9 cellular contexts compared by ENCODE assay signal in the genomic region with DNA sequence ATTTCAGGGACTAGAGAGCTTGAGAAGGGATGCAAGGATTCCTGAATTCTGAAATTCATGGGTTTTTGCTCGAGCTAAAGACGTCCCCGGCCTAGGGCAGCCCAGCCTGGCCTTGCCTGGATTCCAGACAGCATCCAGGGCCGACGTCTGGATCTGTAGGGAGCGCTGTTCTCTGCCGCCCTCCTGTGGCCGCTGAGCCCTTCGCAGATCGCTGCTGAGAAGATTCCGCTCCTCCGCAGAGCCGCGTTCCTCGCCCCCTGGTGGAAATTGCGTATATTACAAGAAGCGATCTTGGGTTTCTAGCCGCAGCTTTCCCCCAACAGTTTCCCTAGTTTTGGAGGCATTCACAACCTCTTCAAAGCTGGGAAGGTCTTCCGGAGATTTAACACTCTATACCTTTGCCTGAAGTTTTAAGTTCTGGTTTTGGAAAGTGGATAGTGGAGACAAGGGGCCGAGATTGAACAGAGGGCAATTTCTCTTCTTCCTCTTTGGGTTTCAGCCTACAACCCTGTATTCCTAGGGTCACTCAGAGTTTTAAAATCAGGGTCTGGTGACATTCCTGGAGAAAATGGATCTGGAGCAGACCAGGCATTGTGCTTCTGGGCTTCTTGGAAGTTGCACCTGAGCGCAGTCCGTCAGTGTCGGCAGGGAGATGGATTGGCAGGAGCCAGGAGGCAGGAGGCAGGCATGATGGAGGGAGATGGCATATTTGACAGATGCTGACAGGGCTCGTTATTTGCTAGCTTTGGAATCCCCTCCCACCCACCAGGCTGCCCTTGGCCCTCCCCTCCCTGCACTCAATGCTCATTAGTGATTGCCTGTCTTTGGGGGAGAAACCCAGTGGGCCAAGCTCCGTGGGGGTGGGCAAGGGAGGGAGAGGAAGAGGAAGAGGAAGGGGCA. TPM values are rescaled to one million over a fixed set of nuclear protein-coding genes. Genes with fewer than 3 reads are reported as not detected.
DNase-seq lines count a peak whose midpoint lies in the region; ATAC-seq, FAIRE-seq and TF ChIP-seq lines count a peak whose summit lies in the region.
"Had no signal": no experiment of that assay in that cellular context is flagged by ENCODE, and none has a peak within 500 bp of the region (broad histone marks: within the 10 kb centered on the region; RNA-seq: fewer than 3 reads in every experiment).

No MANE protein-coding gene starts in this region.

- peak; percentile 99 for TF ChIP-seq CTCF in OCI-LY1 (IDR thresholded peaks at IDR 0.05; ENCODE audit: low read length)
- TF ChIP-seq CTCF in mucosa of descending colon (IDR thresholded peaks at IDR 0.05), result peak; percentile 100

- DNase-seq in GF-D8 (lab: John Stamatoyannopoulos, UW) (peak; percentile 23), mucosa of descending colon (peak; percentile 92 to 95 (median 93))
- DNase-seq in activated CD8-positive, alpha-beta memory T cell treated with anti-CD3 and anti-CD28 coated beads, Interleukin-2, amount 50 U/mL, for 48 hours, result peak; percentile 91
- DNase-seq in stimulated activated CD8-positive, alpha-beta memory T cell treated with anti-CD3 and anti-CD28 coated beads, Interleukin-2, amount 100 ng/mL, for 48 hours (ENCODE audit: low read depth in 2 of 2), result peak; percentile 74 to 79

- peaks cover 48% of the 10 kb centered on the region for H3K27me3 Mint-ChIP-seq in IgD-negative memory B cell

- H3K4me2 ChIP-seq in OCI-LY1 (ENCODE audit: low read length), result no peak overlapping the region

- no peaks in the 10 kb centered on the region for H3K9me2 ChIP-seq in OCI-LY1 (ENCODE audit: low read depth, low read length)

- H3K27ac Mint-ChIP-seq in IgD-negative memory B cell, result peak overlapping the region in 2 of 3 donors; percentile 40 to 46

- no peaks in the 10 kb centered on the region for H3K36me3 Mint-ChIP-seq in IgD-negative memory B cell

- no peaks in the 10 kb centered on the region for H3K79me2 ChIP-seq in OCI-LY1 (ENCODE audit: insufficient read depth, low read length)

- no peaks in the 10 kb centered on the region for H4K20me1 ChIP-seq in OCI-LY1 (ENCODE audit: insufficient read depth, low read length)

- intact Hi-C loops in mucosa of descending colon (cut with DNase I, micrococcal nuclease), result no loop called here

- H3F3A ChIP-seq in OCI-LY1 (ENCODE audit: insufficient read depth, low read length), result no peaks in the 10 kb centered on the region

- H3K36me3 ChIP-seq in OCI-LY1 (ENCODE audit: insufficient read depth, low read length) (no peaks in the 10 kb centered on the region), mucosa of descending colon (ENCODE audit: low read depth) (no peaks in the 10 kb centered on the region)

- H3K4me1 ChIP-seq in OCI-LY1 (ENCODE audit: insufficient read depth, low read length, severe bottlenecking) (peaks cover 20% of the 10 kb centered on the region), mucosa of descending colon (ENCODE audit: low read depth) (peaks cover 20% of the 10 kb centered on the region)

- ATAC-seq in mucosa of descending colon, result peak; percentile 95
- ATAC-seq in HG03469 (IDR thresholded peaks at IDR 0.05; ENCODE audit: unreplicated experiment), result no peak

- H3K9me3 Mint-ChIP-seq in IgD-negative memory B cell, result no peaks in the 10 kb centered on the region

- FAIRE-seq in endometrium (lab: Jason Lieb, UNC), result peak; percentile 67

- H3K9me3 ChIP-seq in OCI-LY1 (ENCODE audit: low read length) (no peaks in the 10 kb centered on the region), mucosa of descending colon (no peaks in the 10 kb centered on the region)

- peaks cover 5 to 9% (median 7%) of the 10 kb centered on the region in 3 donors for H3K4me1 Mint-ChIP-seq in IgD-negative memory B cell

- peak overlapping the region in 2 of 4 donors; percentile 33 to 70 for H3K4me3 Mint-ChIP-seq in IgD-negative memory B cell

- H3K4me3 ChIP-seq in OCI-LY1 (ENCODE audit: low read depth, low read length, poor library complexity, severe bottlenecking) (no peak overlapping the region), mucosa of descending colon (no peak overlapping the region)

- H3K27ac ChIP-seq in OCI-LY1 (ENCODE audit: low read depth, low read length, poor library complexity, severe bottlenecking), result no peak overlapping the region

- H3K27me3 ChIP-seq in OCI-LY1 (ENCODE audit: insufficient read depth, low read length), result no peaks in the 10 kb centered on the region

- no peak overlapping the region for H3K9ac ChIP-seq in OCI-LY1 (ENCODE audit: low read length)

- H2AFZ ChIP-seq in OCI-LY1 (ENCODE audit: low read length), result no peak overlapping the region

RNA-seq across cellular contexts. Expression of a gene that starts 4.9 kb away (rescaled TPM):
- not detected for polyA plus RNA-seq in IgD-negative memory B cell
- not detected for total RNA-seq in mucosa of descending colon
- total RNA-seq: mononuclear cell had no signal

RNA-seq across cellular contexts. Expression of a gene that starts 19.6 kb away (rescaled TPM):
- polyA plus RNA-seq in IgD-negative memory B cell, result 52.0 TPM
- 100 to 1,000 TPM in 2 of 3 donors, 10 to 100 TPM in 1; 62.2 to 235 (median 119) TPM for total RNA-seq in mucosa of descending colon

Comparison
In these comparisons a context has a peak if more than half of its experiments do, and no peak if none do; other contexts are left out.
1. DNase-seq: peak in every context shown above with its lines; median percentile 93 in mucosa of descending colon; 91 in activated CD8-positive, alpha-beta memory T cell treated with anti-CD3 and anti-CD28 coated beads, Interleukin-2, amount 50 U/mL, for 48 hours; 76 in stimulated activated CD8-positive, alpha-beta memory T cell treated with anti-CD3 and anti-CD28 coated beads, Interleukin-2, amount 100 ng/mL, for 48 hours; 23 in GF-D8.